In the genomic region with DNA sequence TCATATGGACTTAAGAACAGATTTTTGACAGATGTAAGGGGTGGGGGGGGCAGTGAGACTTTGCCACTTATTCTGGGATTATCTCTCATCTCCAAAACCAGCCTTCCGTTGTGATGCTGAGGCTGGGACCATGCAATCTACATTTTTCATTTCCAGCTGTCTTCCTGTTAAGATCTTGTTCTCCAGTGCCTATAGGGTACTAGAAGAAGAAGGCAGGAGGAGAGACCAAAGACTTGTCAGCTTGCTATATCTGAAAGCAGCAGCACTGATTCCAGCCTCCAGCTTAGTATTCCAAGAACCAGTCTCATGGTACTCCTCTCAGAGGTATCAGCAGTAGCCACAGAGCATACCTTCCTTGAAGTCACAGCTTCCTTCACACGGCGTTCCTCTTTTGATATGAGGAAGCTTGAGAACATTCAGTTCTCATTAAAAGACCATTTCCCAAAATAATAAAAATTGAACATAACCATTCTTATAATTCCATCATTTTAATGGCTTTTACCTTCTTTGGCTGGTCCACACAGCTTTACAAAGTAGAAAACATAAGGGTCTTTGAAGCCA, we compare ENCODE assay signal across 15 cellular contexts. TPM values are rescaled to one million over a fixed set of nuclear protein-coding genes. Genes with fewer than 3 reads are reported as not detected.
A peak's percentile ranks its signal among the peaks of the same experiment; 100 is the strongest.
DNase-seq lines count a peak whose midpoint lies in the region; ATAC-seq, FAIRE-seq and TF ChIP-seq lines count a peak whose summit lies in the region.
"Had no signal": no experiment of that assay in that cellular context is flagged by ENCODE, and none has a peak within 500 bp of the region (broad histone marks: within the 10 kb centered on the region; RNA-seq: fewer than 3 reads in every experiment).

No MANE protein-coding gene starts in this region.

- no peaks in the 10 kb centered on the region for H3K79me1 ChIP-seq in trophoblast cell (ENCODE audit: low read length)

- H3K27ac Mint-ChIP-seq in activated CD4-positive, alpha-beta T cell treated with anti-CD3 and anti-CD28 coated beads, Interleukin-2, amount 10 ng/mL, durations not matched to agents 24 days and 14 days: no peak overlapping the region
- peak overlapping the region; percentile 66 for H3K27ac Mint-ChIP-seq in activated B cell treated with CpG ODN at 0.5 μM for 24 hours
- H3K27ac Mint-ChIP-seq in activated CD8-positive, alpha-beta memory T cell treated with anti-CD3 and anti-CD28 coated beads, Interleukin-2, amount 10 ng/mL, durations not matched to agents 7 days and 5 days: no peak overlapping the region

- H3K27me3 Mint-ChIP-seq in activated CD4-positive, alpha-beta T cell treated with anti-CD3 and anti-CD28 coated beads, Interleukin-2, amount 10 ng/mL, durations not matched to agents 24 days and 14 days: no peaks in the 10 kb centered on the region
- H3K27me3 Mint-ChIP-seq in activated B cell treated with CpG ODN at 0.5 μM for 24 hours: no peaks in the 10 kb centered on the region
- H3K27me3 Mint-ChIP-seq in activated CD8-positive, alpha-beta memory T cell treated with anti-CD3 and anti-CD28 coated beads, Interleukin-2, amount 10 ng/mL, durations not matched to agents 7 days and 5 days: no peaks in the 10 kb centered on the region

- CTCF ChIA-PET in activated B cell treated with CpG ODN at 0.5 μM for 24 hours (lab: Charles Lee): interaction anchor here (1.1 to 1.3 kb wide), 2 partner anchors 48 to 237 kb away, joined by 3 to 4 read pairs; no protein-coding TSS in a partner anchor
- CTCF ChIA-PET in activated CD8-positive, alpha-beta memory T cell treated with anti-CD3 and anti-CD28 coated beads, Interleukin-2, amount 10 ng/mL, durations not matched to agents 7 days and 5 days (lab: Charles Lee): interaction anchor here (0.5 to 1.5 kb wide), 4 partner anchors 9 to 473 kb away, joined by 3 to 4 read pairs (median 4); no protein-coding TSS in a partner anchor

- no CpG with 5 or more reads among the region's 3 CpGs for WGBS in trophoblast cell (ENCODE audit: extremely low coverage, insufficient coverage, insufficient read length)

- H3K79me2 ChIP-seq in Karpas-422 (ENCODE audit: low read length) (peaks cover 98% of the 10 kb centered on the region), trophoblast cell (ENCODE audit: control insufficient read depth, insufficient read depth, low read length, poor library complexity) (peaks cover 8% of the 10 kb centered on the region)

- H4K12ac ChIP-seq in trophoblast cell (ENCODE audit: low read depth, low read length): no peak overlapping the region

- H3K4ac ChIP-seq in trophoblast cell (ENCODE audit: low read depth, low read length): peak overlapping the region; percentile 47

- no peak overlapping the region for H2BK120ac ChIP-seq in trophoblast cell (ENCODE audit: insufficient read depth, low read length, poor library complexity)

- H3K4me3 ChIP-seq in Karpas-422 (ENCODE audit: low read length) (no peak overlapping the region), trophoblast cell (ENCODE audit: low read depth, low read length) (no peak overlapping the region), kidney (ENCODE audit: low read length in 2 of 2) (no peak overlapping the region)
- H3K4me3 ChIP-seq: lower lobe of right lung had no signal

- H2BK12ac ChIP-seq in trophoblast cell (ENCODE audit: low read length): no peak overlapping the region

- H3K23ac ChIP-seq in trophoblast cell (ENCODE audit: low read length): no peak overlapping the region

- H4K8ac ChIP-seq in trophoblast cell (ENCODE audit: low read depth, low read length): no peak overlapping the region

- no peak overlapping the region for H2AK5ac ChIP-seq in trophoblast cell (ENCODE audit: low read length)

- peak; percentile 52 for DNase-seq in activated CD4-positive, alpha-beta T cell treated with anti-CD3 and anti-CD28 coated beads, Interleukin-2, amount 10 ng/mL, durations not matched to agents 24 days and 14 days
- no peak for DNase-seq in activated CD4-positive, alpha-beta T cell treated with anti-CD3 and anti-CD28 coated beads for 1 hour
- DNase-seq in Karpas-422: peak; percentile 61
- no peak for DNase-seq in activated B cell treated with CpG ODN at 0.5 μM for 24 hours
- no peak for DNase-seq in trophoblast cell
- no peak for DNase-seq in activated CD8-positive, alpha-beta memory T cell treated with anti-CD3 and anti-CD28 coated beads, Interleukin-2, amount 10 ng/mL, durations not matched to agents 7 days and 5 days
- DNase-seq in kidney: no peak
- no peak for DNase-seq in NCI-H2196 treated with DMSO at 0.1 percent for 48 hours (lab: John Stamatoyannopoulos, UW; ENCODE audit: unreplicated experiment)
- DNase-seq: ACHN, cortex of kidney, H9, lower lobe of right lung, NCI-H1694, PC-3 had no signal

- no peak for FAIRE-seq in kidney (lab: Jason Lieb, UNC)

- H3K9ac ChIP-seq in Karpas-422 (ENCODE audit: low read length): no peak overlapping the region
- H3K9ac ChIP-seq in trophoblast cell (ENCODE audit: low read length): no peak overlapping the region
- no peak overlapping the region for H3K9ac ChIP-seq in kidney (ENCODE audit: low read length in 2 of 2)

- H3K4me2 ChIP-seq in Karpas-422 (ENCODE audit: low read depth, low read length, poor library complexity, severe bottlenecking): peak overlapping the region; percentile 12
- H3K4me2 ChIP-seq in trophoblast cell (ENCODE audit: low read length): no peak overlapping the region

- H3K36me3 ChIP-seq in Karpas-422 (ENCODE audit: insufficient read depth, low read length): peaks cover 26% of the 10 kb centered on the region; the same call in 1 of the 2 replicates
- peaks cover 0 to 5% of the 10 kb centered on the region in 2 experiments for H3K36me3 ChIP-seq in trophoblast cell (ENCODE audit: control insufficient read depth in 1 of 2, insufficient read depth in 2 of 2, low read length in 2 of 2)
- H3K36me3 ChIP-seq in kidney (ENCODE audit: control insufficient read depth in 1 of 2, insufficient read depth in 2 of 2, low read length in 2 of 2): no peaks in the 10 kb centered on the region
- H3K36me3 ChIP-seq: lower lobe of right lung had no signal

- H3K9me3 ChIP-seq in Karpas-422 (ENCODE audit: low read length): no peaks in the 10 kb centered on the region
- H3K9me3 ChIP-seq in trophoblast cell (ENCODE audit: insufficient read depth, low read depth, low read length): no peaks in the 10 kb centered on the region
- H3K9me3 ChIP-seq in kidney (ENCODE audit: control insufficient read depth in 1 of 2, low read length in 2 of 2): no peaks in the 10 kb centered on the region
- H3K9me3 ChIP-seq: lower lobe of right lung had no signal

- no peaks in the 10 kb centered on the region for H3K9me2 ChIP-seq in Karpas-422 (replicated peaks; ENCODE audit: insufficient read depth, low read length)

- H3K27ac ChIP-seq in Karpas-422 (ENCODE audit: low read length) (peak overlapping the region; percentile 28), trophoblast cell (ENCODE audit: low read depth, low read length) (no peak overlapping the region), kidney (ENCODE audit: low read depth in 2 of 2, low read length in 2 of 2) (no peak overlapping the region)
- H3K27ac ChIP-seq: lower lobe of right lung had no signal

- ATAC-seq in activated B cell treated with CpG ODN at 0.5 μM for 24 hours (ENCODE audit: low read depth): no peak
- ATAC-seq in activated CD8-positive, alpha-beta memory T cell treated with anti-CD3 and anti-CD28 coated beads, Interleukin-2, amount 10 ng/mL, durations not matched to agents 7 days and 5 days: no peak
- ATAC-seq: PC-3 had no signal

- H3K4me3 Mint-ChIP-seq in activated CD4-positive, alpha-beta T cell treated with anti-CD3 and anti-CD28 coated beads, Interleukin-2, amount 10 ng/mL, durations not matched to agents 24 days and 14 days: no peak overlapping the region
- H3K4me3 Mint-ChIP-seq in activated B cell treated with CpG ODN at 0.5 μM for 24 hours: no peak overlapping the region
- H3K4me3 Mint-ChIP-seq in activated CD8-positive, alpha-beta memory T cell treated with anti-CD3 and anti-CD28 coated beads, Interleukin-2, amount 10 ng/mL, durations not matched to agents 7 days and 5 days: no peak overlapping the region
- H3K4me3 Mint-ChIP-seq: H9, neural crest cell had no signal

- H3K27me3 ChIP-seq in Karpas-422 (ENCODE audit: low read length): no peaks in the 10 kb centered on the region
- no peaks in the 10 kb centered on the region for H3K27me3 ChIP-seq in trophoblast cell (ENCODE audit: insufficient read depth, low read length)

- H2BK5ac ChIP-seq in trophoblast cell (ENCODE audit: low read depth, low read length, poor library complexity): no peak overlapping the region

- no peak for TF ChIP-seq CTCF in activated B cell treated with CpG ODN at 0.5 μM for 24 hours (IDR thresholded peaks at IDR 0.05)
- TF ChIP-seq CTCF in kidney (IDR thresholded peaks at IDR 0.05; ENCODE audit: borderline replicate concordance, extremely low read depth, insufficient read depth): no peak

- peaks cover 2% of the 10 kb centered on the region for H3K36me3 Mint-ChIP-seq in activated CD4-positive, alpha-beta T cell treated with anti-CD3 and anti-CD28 coated beads, Interleukin-2, amount 10 ng/mL, durations not matched to agents 24 days and 14 days (ENCODE audit: low read depth)
- H3K36me3 Mint-ChIP-seq in activated B cell treated with CpG ODN at 0.5 μM for 24 hours (ENCODE audit: low read depth): peaks cover 18% of the 10 kb centered on the region
- H3K36me3 Mint-ChIP-seq in activated CD8-positive, alpha-beta memory T cell treated with anti-CD3 and anti-CD28 coated beads, Interleukin-2, amount 10 ng/mL, durations not matched to agents 7 days and 5 days: peaks cover 1% of the 10 kb centered on the region

- H3K4me1 Mint-ChIP-seq in activated CD4-positive, alpha-beta T cell treated with anti-CD3 and anti-CD28 coated beads, Interleukin-2, amount 10 ng/mL, durations not matched to agents 24 days and 14 days: peaks cover 40% of the 10 kb centered on the region
- H3K4me1 Mint-ChIP-seq in activated B cell treated with CpG ODN at 0.5 μM for 24 hours: peaks cover 75% of the 10 kb centered on the region
- peaks cover 50% of the 10 kb centered on the region for H3K4me1 Mint-ChIP-seq in activated CD8-positive, alpha-beta memory T cell treated with anti-CD3 and anti-CD28 coated beads, Interleukin-2, amount 10 ng/mL, durations not matched to agents 7 days and 5 days

- no peak overlapping the region for H3K14ac ChIP-seq in trophoblast cell (ENCODE audit: low read length)

- POLR2A ChIA-PET in activated B cell treated with CpG ODN at 0.5 μM for 24 hours (lab: Charles Lee): interaction anchor here (0.6 to 1.2 kb wide), 4 partner anchors 39 to 821 kb away, joined by 3 to 9 read pairs (median 6); partner anchors contain the start of gene XPO1

- H2AFZ ChIP-seq in Karpas-422 (ENCODE audit: low read length) (no peak overlapping the region), trophoblast cell (ENCODE audit: insufficient read depth, low read length, poor library complexity) (no peak overlapping the region)

- H3K18ac ChIP-seq in trophoblast cell (ENCODE audit: low read length): no peak overlapping the region

- peaks cover 82% of the 10 kb centered on the region for H3K4me1 ChIP-seq in Karpas-422 (ENCODE audit: low read length)
- H3K4me1 ChIP-seq in trophoblast cell (ENCODE audit: control insufficient read depth in 1 of 2, insufficient read depth in 2 of 2, low read length in 2 of 2): peaks cover 7 to 10% of the 10 kb centered on the region in 2 experiments
- H3K4me1 ChIP-seq in kidney (ENCODE audit: control insufficient read depth in 1 of 2, insufficient read depth in 1 of 2, low read depth in 1 of 2, low read length in 2 of 2): peaks cover 5 to 14% of the 10 kb centered on the region in 2 donors

- intact Hi-C loops in activated CD4-positive, alpha-beta T cell treated with anti-CD3 and anti-CD28 coated beads, Interleukin-2, amount 10 ng/mL, durations not matched to agents 24 days and 14 days (cut with micrococcal nuclease): loop anchor here (10.0 kb wide), 1 partner anchor 244 kb away; no protein-coding TSS in a partner anchor
- intact Hi-C loops in activated B cell treated with CpG ODN at 0.5 μM for 24 hours (cut with micrococcal nuclease): no loop called here
- intact Hi-C loops in kidney (cut with DNase I): no loop called here

- H3K9me3 Mint-ChIP-seq in activated CD4-positive, alpha-beta T cell treated with anti-CD3 and anti-CD28 coated beads, Interleukin-2, amount 10 ng/mL, durations not matched to agents 24 days and 14 days: no peaks in the 10 kb centered on the region
- no peaks in the 10 kb centered on the region for H3K9me3 Mint-ChIP-seq in activated B cell treated with CpG ODN at 0.5 μM for 24 hours
- no peaks in the 10 kb centered on the region for H3K9me3 Mint-ChIP-seq in activated CD8-positive, alpha-beta memory T cell treated with anti-CD3 and anti-CD28 coated beads, Interleukin-2, amount 10 ng/mL, durations not matched to agents 7 days and 5 days (ENCODE audit: low read depth)
- H3K9me3 Mint-ChIP-seq: H9, neural crest cell had no signal

- H4K91ac ChIP-seq in trophoblast cell (ENCODE audit: low read depth, low read length): no peak overlapping the region

- H4K20me1 ChIP-seq in Karpas-422 (ENCODE audit: insufficient read depth, low read depth, low read length): peaks cover 5% of the 10 kb centered on the region

RNA-seq across cellular contexts. Expression of gene USP34, which starts 49.8 kb away (rescaled TPM):
- 84.3 and 93.8 TPM in 2 replicates for total RNA-seq in activated CD4-positive, alpha-beta T cell treated with anti-CD3 and anti-CD28 coated beads, Interleukin-2, amount 10 ng/mL, durations not matched to agents 24 days and 14 days
- 235 and 376 TPM in 2 replicates for total RNA-seq in Karpas-422 (2014; rRNA removed; shearing (Covaris generic); ENCODE audit: low replicate concordance)
- total RNA-seq in activated B cell treated with CpG ODN at 0.5 μM for 24 hours (142 and 176 TPM in 2 replicates), kidney (112 TPM)
- polyA plus RNA-seq in trophoblast cell (2013): 57.1 and 59.1 TPM in 2 replicates
- 10 to 100 TPM; 70.3 to 93.7 TPM for total RNA-seq in activated CD8-positive, alpha-beta memory T cell treated with anti-CD3 and anti-CD28 coated beads, Interleukin-2, amount 10 ng/mL, durations not matched to agents 7 days and 5 days
- 37.2 TPM for polyA plus RNA-seq in kidney (ENCODE audit: insufficient read depth, low read depth, low replicate concordance)

Comparison
In these comparisons a context has a peak if more than half of its experiments do, and no peak if none do; other contexts are left out.
1. DNase-seq: peak in activated CD4-positive, alpha-beta T cell treated with anti-CD3 and anti-CD28 coated beads, Interleukin-2, amount 10 ng/mL, durations not matched to agents 24 days and 14 days (single experiment) and Karpas-422 (single experiment); none in activated CD4-positive, alpha-beta T cell treated with anti-CD3 and anti-CD28 coated beads for 1 hour (single experiment), activated B cell treated with CpG ODN at 0.5 μM for 24 hours (single experiment), trophoblast cell (0 of 2), activated CD8-positive, alpha-beta memory T cell treated with anti-CD3 and anti-CD28 coated beads, Interleukin-2, amount 10 ng/mL, durations not matched to agents 7 days and 5 days (single experiment), kidney (single experiment) and NCI-H2196 treated with DMSO at 0.1 percent for 48 hours (single experiment).